Comparison of ENCODE assay signal across 9 cellular contexts in genomic region chr3:20038679-20039078, GRCh38. TPM values are rescaled to one million over a fixed set of nuclear protein-coding genes. Genes with fewer than 3 reads are reported as not detected.
A peak's percentile ranks its signal among the peaks of the same experiment; 100 is the strongest.
DNase-seq lines count a peak whose midpoint lies in the region; ATAC-seq, FAIRE-seq and TF ChIP-seq lines count a peak whose summit lies in the region.
"Had no signal": no experiment of that assay in that cellular context is flagged by ENCODE, and none has a peak within 500 bp of the region (broad histone marks: within the 10 kb centered on the region; RNA-seq: fewer than 3 reads in every experiment).

No MANE protein-coding gene starts in this region.

- H3K4me1 ChIP-seq in esophagus muscularis mucosa (peaks cover 30 to 40% (median 38%) of the 10 kb centered on the region in 4 donors), rectal smooth muscle tissue (ENCODE audit: control insufficient read depth, insufficient read depth, low read length) (peaks cover 20% of the 10 kb centered on the region)

- H3K36me3 ChIP-seq in esophagus muscularis mucosa (no peaks in the 10 kb centered on the region), rectal smooth muscle tissue (ENCODE audit: control insufficient read depth, insufficient read depth, low read length) (no peaks in the 10 kb centered on the region)

- no peak for FAIRE-seq in frontal cortex (lab: Jason Lieb, UNC)
- FAIRE-seq: GM18507 had no signal

- no peak for TF ChIP-seq POLR2A in esophagus muscularis mucosa (IDR thresholded peaks at IDR 0.05; ENCODE audit: low read depth)

- DNase-seq in G401 (ENCODE audit: low spot score) (peak; percentile 15), SK-N-DZ (ENCODE audit: low spot score) (peak; percentile 27), esophagus muscularis mucosa (ENCODE audit: extremely low spot score) (no peak), SW 1271 (lab: John Stamatoyannopoulos, UW) (no peak), COR-L47 (lab: John Stamatoyannopoulos, UW) (no peak), frontal cortex (ENCODE audit: low spot score in 2 of 2) (no peak)

- WGBS in esophagus muscularis mucosa, result 27% methylated on average over 6 of the region's 6 CpGs

- peak overlapping the region; percentile 58 to 94 (median 80) for H3K4me3 ChIP-seq in esophagus muscularis mucosa
- H3K4me3 ChIP-seq in rectal smooth muscle tissue (ENCODE audit: low read length), result peak overlapping the region; percentile 71

- H3K27ac ChIP-seq in esophagus muscularis mucosa (replicated peaks in 1 of 4), result peak overlapping the region; percentile 85 to 99 (median 97)
- H3K27ac ChIP-seq in rectal smooth muscle tissue (ENCODE audit: low read depth, low read length), result peak overlapping the region; percentile 92

- in situ Hi-C loops in G401 (cut with HindIII; ENCODE audit: low sequenced_read_pairs), result no loop called here

- no peak for TF ChIP-seq CTCF in esophagus muscularis mucosa (IDR thresholded peaks at IDR 0.05)

- no peaks in the 10 kb centered on the region for H3K27me3 ChIP-seq in esophagus muscularis mucosa
- no peaks in the 10 kb centered on the region for H3K27me3 ChIP-seq in rectal smooth muscle tissue (ENCODE audit: control insufficient read depth, insufficient read depth, low read length)

- TF ChIP-seq EP300 in esophagus muscularis mucosa (IDR thresholded peaks at IDR 0.05), result no peak

- H3K9me3 ChIP-seq in esophagus muscularis mucosa, result no peaks in the 10 kb centered on the region

- intact Hi-C loops in esophagus muscularis mucosa (cut with DNase I), result loop anchor here (5.0 kb wide), 1 partner anchor 109 kb away; no protein-coding TSS in a partner anchor

- H3K9ac ChIP-seq in rectal smooth muscle tissue (ENCODE audit: low read length), result no peak overlapping the region

- ATAC-seq in HG03039 (IDR thresholded peaks at IDR 0.05; ENCODE audit: unreplicated experiment), result no peak

RNA-seq across cellular contexts. Expression of gene KAT2B, which starts 1.6 kb away (rescaled TPM):
- 0.61 and 0.80 TPM in 2 replicates for total RNA-seq in G401 (2014; rRNA removed; shearing (Covaris generic))
- 4.2 and 5.1 TPM in 2 replicates for polyA plus RNA-seq in SK-N-DZ (2014; cell fraction: cytosol; rRNA removed)
- polyA plus RNA-seq in SK-N-DZ (2014; cell fraction: nucleus; rRNA removed), result 12.2 and 18.5 TPM in 2 replicates
- total RNA-seq in esophagus muscularis mucosa, result 10 to 100 TPM; 37.8 to 58.5 (median 49.5) TPM
- 10.2 TPM for total RNA-seq in frontal cortex

RNA-seq across cellular contexts. Expression of gene PP2D1, which starts 26.6 kb away (rescaled TPM):
- total RNA-seq in G401 (2014; rRNA removed; shearing (Covaris generic)), result not detected in 2 replicates
- polyA plus RNA-seq in SK-N-DZ (2014; cell fraction: cytosol; rRNA removed), result not detected in 2 replicates
- polyA plus RNA-seq in SK-N-DZ (2014; cell fraction: nucleus; rRNA removed), result not detected in 2 replicates
- total RNA-seq in esophagus muscularis mucosa (not detected), frontal cortex (not detected)

Comparison
In these comparisons a context has a peak if more than half of its experiments do, and no peak if none do; other contexts are left out.
1. DNase-seq: peak in G401 (single experiment) and SK-N-DZ (single experiment); none in esophagus muscularis mucosa (single experiment), SW 1271 (0 of 2), COR-L47 (single experiment) and frontal cortex (0 of 2).